In genomic region chr13:31175847-31176536, GRCh38 we compare ENCODE assay signal across 18 cellular contexts.
"Had no signal": no experiment of that assay in that cellular context is flagged by ENCODE, and none has a peak within 500 bp of the region (broad histone marks: within the 10 kb centered on the region; RNA-seq: fewer than 3 reads in every experiment).

No MANE protein-coding gene starts in this region.

- H3K4me1 ChIP-seq: ascending aorta, breast epithelium, pancreas had no signal

- H3K36me3 ChIP-seq: ascending aorta, breast epithelium, pancreas, sigmoid colon, thyroid gland had no signal

- H3K27me3 ChIP-seq: ascending aorta, breast epithelium, pancreas, sigmoid colon, thyroid gland had no signal

- H3K9me3 ChIP-seq: ascending aorta, breast epithelium, pancreas, sigmoid colon, thyroid gland had no signal

- H3K4me3 ChIP-seq: ascending aorta, breast epithelium, lung, pancreas, sigmoid colon, thyroid gland had no signal

- DNase-seq: activated CD4-positive, alpha-beta T cell treated with anti-CD3 and anti-CD28 coated beads, Interleukin-2, amount 10 ng/mL, durations not matched to agents 7 days and 5 days; activated CD8-positive, alpha-beta memory T cell treated with anti-CD3 and anti-CD28 coated beads, Interleukin-2, amount 50 U/mL, for 48 hours; activated effector memory CD4-positive, alpha-beta T cell treated with Interleukin-2 at 50 U/mL for 16 hours; activated naive CD4-positive, alpha-beta T cell treated with anti-CD3 and anti-CD28 coated beads, Interleukin-2, amount 50 U/mL, for 16 hours; activated T-cell treated with anti-CD3 and anti-CD28 coated beads, Interleukin-2, amount 50 U/mL, for 48 hours; effector CD4-positive, alpha-beta T cell; hypothalamus; islet precursor cell; midbrain; pancreas; sigmoid colon; stimulated activated CD8-positive, alpha-beta memory T cell treated with anti-CD3 and anti-CD28 coated beads, Interleukin-4, amount 100 ng/mL, for 48 hours; stimulated activated naive CD4-positive, alpha-beta T cell treated with Interleukin-2 at 50 U/mL for 16 hours; T1000; thyroid gland had no signal

- H3K27ac ChIP-seq: ascending aorta, pancreas, sigmoid colon, thyroid gland had no signal
